ENCODE assay signal across 7 cellular contexts in genomic region chr5:149489605-149490037, GRCh38.
DNase-seq lines count a peak whose midpoint lies in the region; ATAC-seq and TF ChIP-seq lines count a peak whose summit lies in the region.

No MANE protein-coding gene starts in this region.

- no peaks in the 10 kb centered on the region for H3K79me2 ChIP-seq in H9 (ENCODE audit: insufficient read depth, low read length)

- H3K36me3 ChIP-seq in adipocyte (ENCODE audit: control insufficient read depth, insufficient read depth, low read length, severe bottlenecking) = peaks cover 23% of the 10 kb centered on the region

- H3K9me3 ChIP-seq in adipocyte (ENCODE audit: control insufficient read depth, low read length) (no peaks in the 10 kb centered on the region), H9 (ENCODE audit: control insufficient read depth, low read depth, low read length) (no peaks in the 10 kb centered on the region)

- no peak overlapping the region for H3K27ac Mint-ChIP-seq in H9

- H3T11ph ChIP-seq in H9 (ENCODE audit: low read length) = no peak overlapping the region

- H3K27me3 Mint-ChIP-seq in H9 (ENCODE audit: low read depth) = peaks cover 2% of the 10 kb centered on the region; the same call in 1 of the 2 replicates

- no peak overlapping the region for H4K91ac ChIP-seq in H9 (ENCODE audit: insufficient read length, low read depth, low read length)

- no peak overlapping the region for H2BK15ac ChIP-seq in H9 (ENCODE audit: low read depth, low read length)

- WGBS in H9 (ENCODE audit: extremely low coverage, insufficient read length, low lambda C conversion rate) = no CpG with 5 or more reads among the region's 7 CpGs

- H3K36me3 Mint-ChIP-seq in H9 (ENCODE audit: insufficient read depth in 1 of 3, low read depth in 3 of 3) = peaks cover 0 to 11% (median 4%) of the 10 kb centered on the region in 3 experiments; a peak in 4 of 7 replicates

- no peak overlapping the region for H2BK5ac ChIP-seq in H9 (ENCODE audit: insufficient read length, low read length)

- DNase-seq in M059J (ENCODE audit: low read depth) (peak; percentile 36), adipocyte (ENCODE audit: low read depth) (no peak), foreskin keratinocyte (peak in 1 of 2 donors; percentile 52), H4 (ENCODE audit: low spot score) (no peak), H9 (no peak), NCI-H2227 (lab: John Stamatoyannopoulos, UW; ENCODE audit: unreplicated experiment) (no peak)

- H3K9ac ChIP-seq in adipocyte (ENCODE audit: low read length) (peak overlapping the region; percentile 69), H9 (ENCODE audit: extremely low read depth, insufficient read length, low read length) (no peak overlapping the region)

- H2AFZ ChIP-seq in H9 (ENCODE audit: low read length) = no peak overlapping the region

- H3K23me2 ChIP-seq in H9 (ENCODE audit: insufficient read length, low read depth, low read length, poor library complexity, severe bottlenecking) = no peaks in the 10 kb centered on the region

- H3K56ac ChIP-seq in H9 (ENCODE audit: insufficient read length, low read depth, low read length) = no peak overlapping the region

- H4K8ac ChIP-seq in H9 (replicated peaks; ENCODE audit: insufficient read length, low read depth, low read length) = no peak overlapping the region

- H3K4ac ChIP-seq in H9 (ENCODE audit: low read depth, low read length) = no peak overlapping the region

- no peak overlapping the region for H4K5ac ChIP-seq in H9 (ENCODE audit: insufficient read length, low read depth, low read length)

- no peak overlapping the region for H2BK12ac ChIP-seq in H9 (ENCODE audit: insufficient read length, low read depth, low read length)

- H2AK5ac ChIP-seq in H9 (ENCODE audit: insufficient read length, low read length) = no peak overlapping the region

- no peak overlapping the region for H3K4me3 ChIP-seq in adipocyte (ENCODE audit: low read length)
- no peak overlapping the region for H3K4me3 ChIP-seq in skin epidermis

- H3K27ac ChIP-seq in foreskin keratinocyte (peak overlapping the region; percentile 95), skin epidermis (peak overlapping the region in 14 of 21 experiments; percentile 0 to 90 (median 65)), H9 (ENCODE audit: insufficient read length, low read depth, low read length) (no peak overlapping the region)

- no peaks in the 10 kb centered on the region for H3K79me1 ChIP-seq in H9 (ENCODE audit: insufficient read depth, low read depth, low read length, poor library complexity, severe bottlenecking)

- no peak for ATAC-seq in foreskin keratinocyte

- TF ChIP-seq CTCF in foreskin keratinocyte (conservative IDR thresholded peaks at IDR 0.05) (no peak), H9 (conservative IDR thresholded peaks at IDR 0.05) (no peak)

- no peak overlapping the region for H2BK20ac ChIP-seq in H9 (ENCODE audit: low read depth, low read length, poor library complexity, severe bottlenecking)

- no peak overlapping the region for H2BK120ac ChIP-seq in H9 (ENCODE audit: low read depth, low read length, poor library complexity, severe bottlenecking)

- no peaks in the 10 kb centered on the region for H4K20me1 ChIP-seq in H9 (ENCODE audit: control insufficient read depth, insufficient read depth, insufficient read length)

- H3K4me1 ChIP-seq in adipocyte (ENCODE audit: control insufficient read depth, insufficient read depth, low read length) = peaks cover 79% of the 10 kb centered on the region
- peaks cover 51% of the 10 kb centered on the region for H3K4me1 ChIP-seq in foreskin keratinocyte
- no peaks in the 10 kb centered on the region for H3K4me1 ChIP-seq in H9 (ENCODE audit: insufficient read depth, low read length)

- H3K27me3 ChIP-seq in adipocyte (replicated peaks; ENCODE audit: control insufficient read depth, insufficient read depth, low read length) (no peaks in the 10 kb centered on the region), foreskin keratinocyte (no peaks in the 10 kb centered on the region), H9 (ENCODE audit: insufficient read depth, low read length) (no peaks in the 10 kb centered on the region)

- H3K23ac ChIP-seq in H9 (ENCODE audit: insufficient read length, low read depth, low read length) = no peak overlapping the region

- H3K18ac ChIP-seq in H9 (ENCODE audit: insufficient read length, low read depth, low read length) = no peak overlapping the region

- H3K4me2 ChIP-seq in H9 (ENCODE audit: insufficient read depth, insufficient read length, low read length) = no peak overlapping the region

- H3K4me3 Mint-ChIP-seq in H9 = no peak overlapping the region

- H3K4me1 Mint-ChIP-seq in H9 = peaks cover 6 to 10% of the 10 kb centered on the region in 2 experiments; a peak in 2 of 4 replicates

- no peak overlapping the region for H3K14ac ChIP-seq in H9 (ENCODE audit: insufficient read depth, low read length)

- H3K9me3 Mint-ChIP-seq in H9 = no peaks in the 10 kb centered on the region
